ENCODE assay signal across 1 cellular context in genomic region chr5:119359737-119360413, GRCh38.
TF ChIP-seq lines count a peak whose summit lies in the region.

No MANE protein-coding gene starts in this region.

TF ChIP-seq in IMR-90, 13 proteins besides CTCF, POLR2A, EP300 and RAD21:
- TF ChIP-seq USF2 (IDR thresholded peaks at IDR 0.05; ENCODE audit: low read depth, low read length) (no peak), NFE2L2 (IDR thresholded peaks at IDR 0.05; ENCODE audit: low read depth, low read length) (no peak), RCOR1 (IDR thresholded peaks at IDR 0.05; ENCODE audit: insufficient replicate concordance, low read length) (no peak), CEBPB (IDR thresholded peaks at IDR 0.05; ENCODE audit: low read depth, low read length) (no peak), BHLHE40 (IDR thresholded peaks at IDR 0.05; ENCODE audit: low read depth, low read length) (no peak), MXI1 (IDR thresholded peaks at IDR 0.05; ENCODE audit: borderline replicate concordance, low read depth, low read length) (no peak), MAZ (IDR thresholded peaks at IDR 0.05; ENCODE audit: borderline replicate concordance, low read depth, low read length) (no peak), FOS (IDR thresholded peaks at IDR 0.05; ENCODE audit: low read depth, low read length) (no peak), MAFK (IDR thresholded peaks at IDR 0.05; ENCODE audit: low read depth, low read length) (no peak), RFX5 (IDR thresholded peaks at IDR 0.05; ENCODE audit: low read depth, low read length) (no peak), ELK1 (IDR thresholded peaks at IDR 0.05; ENCODE audit: borderline replicate concordance, low read depth, low read length) (no peak), SMC3 (IDR thresholded peaks at IDR 0.05; ENCODE audit: low read depth, low read length) (no peak), CHD1 (IDR thresholded peaks at IDR 0.05; ENCODE audit: low read depth, low read length) (no peak)
